ENCODE assay signal across 8 cellular contexts in the genomic region with DNA sequence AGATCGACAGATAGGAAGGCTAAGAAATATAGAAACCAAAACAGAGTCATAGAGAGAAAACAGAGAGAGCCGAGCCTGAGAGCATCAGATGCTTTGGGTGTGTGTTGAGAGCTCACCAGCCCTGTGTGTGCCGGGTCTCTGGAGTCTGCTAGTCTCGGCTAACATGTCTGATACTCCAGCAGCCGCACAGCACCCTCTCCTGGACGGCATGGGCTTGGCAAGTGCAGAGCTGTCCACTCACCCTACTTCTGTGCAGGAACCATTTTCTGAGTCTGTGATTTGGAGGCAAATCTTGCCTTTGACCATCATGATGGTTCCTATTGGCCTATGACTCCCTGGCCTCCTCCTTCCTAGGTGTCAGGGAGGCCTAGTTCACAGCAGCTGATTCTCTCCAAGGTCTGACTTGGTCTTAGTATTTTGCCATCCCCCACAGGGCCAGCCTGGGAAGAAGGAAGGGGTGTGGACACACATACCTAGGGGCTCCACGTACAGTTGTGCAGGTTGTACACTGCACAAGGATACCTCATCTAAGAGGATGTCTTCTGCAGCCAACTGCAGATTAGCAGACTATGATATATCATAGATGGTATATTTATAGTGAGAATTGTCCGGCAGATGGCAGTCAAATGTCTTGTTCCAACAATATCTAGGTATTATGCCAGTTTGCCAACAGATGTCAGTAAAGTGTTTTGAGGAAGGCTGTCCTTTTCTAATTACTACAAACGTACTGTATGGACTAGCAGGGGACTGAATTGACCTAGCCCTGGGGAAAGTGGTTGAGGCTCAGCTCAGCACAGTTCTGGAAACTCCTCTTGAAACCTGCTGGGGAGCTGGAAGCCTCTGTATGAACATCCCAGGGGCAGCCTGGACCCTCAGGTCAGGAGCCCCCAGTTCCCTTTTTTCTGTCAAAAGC. TPM values are rescaled to one million over a fixed set of nuclear protein-coding genes. Genes with fewer than 3 reads are reported as not detected.
DNase-seq lines count a peak whose midpoint lies in the region; ATAC-seq and TF ChIP-seq lines count a peak whose summit lies in the region.

No MANE protein-coding gene starts in this region.

- H3K27ac ChIP-seq in effector memory CD4-positive, alpha-beta T cell (ENCODE audit: insufficient read depth, low read length, poor library complexity, severe bottlenecking): peak overlapping the region; percentile 37

- POLR2A ChIA-PET in Caco-2 (lab: Charles Lee): interaction anchor here (0.5 to 1.7 kb wide), 6 partner anchors 18 to 191 kb away, joined by 3 to 11 read pairs (median 4); a partner anchor contains a TSS

- intact Hi-C loops in Caco-2 (cut with micrococcal nuclease; ENCODE audit: unreplicated experiment): loop anchor here (1.0 to 5.0 kb wide), 7 partner anchors 32 to 252 kb away; a partner anchor contains a TSS

- H3K4me3 Mint-ChIP-seq in Caco-2 (ENCODE audit: unreplicated experiment): no peak overlapping the region

- H3K9me3 ChIP-seq in Caco-2: no peaks in the 10 kb centered on the region
- no peaks in the 10 kb centered on the region for H3K9me3 ChIP-seq in effector memory CD4-positive, alpha-beta T cell (ENCODE audit: control insufficient read depth, low read length)

- TF ChIP-seq CTCF in Caco-2 (IDR thresholded peaks at IDR 0.05; ENCODE audit: insufficient read depth in 1 of 2, low read depth in 1 of 2, low read length in 1 of 2, severe bottlenecking in 1 of 2, unreplicated experiment in 1 of 2): peak; percentile 85 to 96

- CTCF ChIA-PET in Caco-2 (lab: Charles Lee): interaction anchor here (0.6 to 3.0 kb wide), 52 partner anchors 9 to 311 kb away, joined by 3 to 81 read pairs (median 4); a partner anchor contains a TSS

- H3K27ac Mint-ChIP-seq in Caco-2 (ENCODE audit: unreplicated experiment): no peak overlapping the region

- no peaks in the 10 kb centered on the region for H3K36me3 ChIP-seq in Caco-2 (ENCODE audit: control insufficient read depth, insufficient read depth, low read length)
- H3K36me3 ChIP-seq in effector memory CD4-positive, alpha-beta T cell (ENCODE audit: control insufficient read depth, insufficient read depth, low read length): no peaks in the 10 kb centered on the region

- no peaks in the 10 kb centered on the region for H3K9me3 Mint-ChIP-seq in Caco-2 (ENCODE audit: unreplicated experiment)

- no peaks in the 10 kb centered on the region for H3K27me3 Mint-ChIP-seq in Caco-2 (ENCODE audit: insufficient read depth, unreplicated experiment)

- no peaks in the 10 kb centered on the region for H3K27me3 ChIP-seq in Caco-2 (replicated peaks; ENCODE audit: control insufficient read depth, insufficient read depth, low read length)
- H3K27me3 ChIP-seq in effector memory CD4-positive, alpha-beta T cell (replicated peaks; ENCODE audit: control insufficient read depth, insufficient read depth, low read length, poor library complexity, severe bottlenecking): no peaks in the 10 kb centered on the region

- H3K4me1 ChIP-seq in Caco-2: peaks cover 15% of the 10 kb centered on the region
- H3K4me1 ChIP-seq in effector memory CD4-positive, alpha-beta T cell (ENCODE audit: control insufficient read depth, insufficient read depth, low read length, poor library complexity, severe bottlenecking): peaks cover 33% of the 10 kb centered on the region

- peak; percentile 85 for ATAC-seq in GM21423 (IDR thresholded peaks at IDR 0.05; ENCODE audit: unreplicated experiment)

- no TSS peak for BruUV-seq in Caco-2 (replicated peaks; lab: Mats Ljungman, UMichigan)

- no peak overlapping the region for H3K4me3 ChIP-seq in Caco-2 (ENCODE audit: low read depth, low read length)
- H3K4me3 ChIP-seq in effector memory CD4-positive, alpha-beta T cell (ENCODE audit: insufficient read depth, low read depth, low read length, poor library complexity, severe bottlenecking): no peak overlapping the region

- H3K4me1 Mint-ChIP-seq in Caco-2 (ENCODE audit: low read depth, unreplicated experiment): peaks cover 24% of the 10 kb centered on the region

- peak; percentile 87 to 90 for DNase-seq in Caco-2
- DNase-seq in HT1080 (ENCODE audit: low read depth): peak; percentile 78
- peak; percentile 84 for DNase-seq in NK-92 treated with Interleukin-12 subunit alpha and Interleukin-12 subunit beta, amount 100 ng/mL, for 24 hours (lab: John Stamatoyannopoulos, UW)
- DNase-seq in activated CD8-positive, alpha-beta memory T cell treated with anti-CD3 and anti-CD28 coated beads for 1 hour (ENCODE audit: extremely low read depth in 1 of 2, low read depth in 1 of 2): peak; percentile 76
- DNase-seq in effector memory CD4-positive, alpha-beta T cell: peak; percentile 72 to 79 (median 75)
- DNase-seq in middle frontal gyrus (ENCODE audit: extremely low spot score, low spot score): peak; percentile 87
- DNase-seq in stimulated activated CD8-positive, alpha-beta memory T cell treated with anti-CD3 and anti-CD28 coated beads, Interleukin-2, amount 100 ng/mL, for 1 hour (ENCODE audit: low read depth in 2 of 2): peak; percentile 69 to 79

- H3K36me3 Mint-ChIP-seq in Caco-2 (ENCODE audit: insufficient read depth, unreplicated experiment): no peaks in the 10 kb centered on the region

RNA-seq across cellular contexts. Expression of a gene that starts 13.0 kb away (rescaled TPM):
- not detected in 2 replicates for total RNA-seq in Caco-2 (2022)
- 0.08 TPM in 1 of 2 replicates, not detected in the other for total RNA-seq in HT1080 (2014; rRNA removed; shearing (Covaris generic))
- not detected in 2 replicates for polyA plus RNA-seq in HT1080 (2015; cell fraction: cytosol; rRNA removed)
- 0.06 TPM in 1 of 2 replicates, not detected in the other for polyA plus RNA-seq in HT1080 (2015; cell fraction: nucleus; rRNA removed)

RNA-seq across cellular contexts. Expression of a gene that starts 32.4 kb away (rescaled TPM):
- 170 and 178 TPM in 2 replicates for total RNA-seq in Caco-2 (2022)
- total RNA-seq in HT1080 (2014; rRNA removed; shearing (Covaris generic)): 263 and 264 TPM in 2 replicates
- polyA plus RNA-seq in HT1080 (2015; cell fraction: cytosol; rRNA removed): 154 and 175 TPM in 2 replicates
- 146 and 154 TPM in 2 replicates for polyA plus RNA-seq in HT1080 (2015; cell fraction: nucleus; rRNA removed)
